Comparison of ENCODE assay signal across 30 cellular contexts in the genomic region with DNA sequence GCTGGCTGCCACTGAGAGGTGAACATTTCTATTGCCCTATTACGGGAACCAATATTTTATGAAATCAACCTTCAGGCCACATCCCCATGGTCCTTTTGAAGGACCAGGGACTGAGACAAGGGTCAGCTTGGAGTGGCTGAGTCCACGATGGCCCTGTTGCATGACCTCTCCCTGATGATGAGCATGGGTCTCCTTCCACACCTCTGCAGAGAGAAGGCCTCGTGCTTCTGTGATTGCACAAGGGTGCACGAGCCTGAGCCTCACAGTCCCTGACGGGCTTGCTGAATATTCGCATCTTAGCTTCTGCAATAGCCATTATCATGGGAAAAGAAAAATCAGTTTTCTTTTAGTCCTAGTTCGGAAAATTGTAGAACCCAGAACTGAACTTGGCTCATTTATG.
"Had no signal": no experiment of that assay in that cellular context is flagged by ENCODE, and none has a peak within 500 bp of the region (broad histone marks: within the 10 kb centered on the region; RNA-seq: fewer than 3 reads in every experiment).

No MANE protein-coding gene starts in this region.

- H3K27ac ChIP-seq: adrenal gland, body of pancreas, colonic mucosa, dorsolateral prefrontal cortex, epithelial cell of prostate, esophagus squamous epithelium had no signal

- DNase-seq: activated CD4-positive, alpha-beta memory T cell treated with anti-CD3 and anti-CD28 coated beads for 36 hours; activated CD4-positive, alpha-beta T cell treated with anti-CD3 and anti-CD28 coated beads for 36 hours; activated CD4-positive, alpha-beta T cell treated with anti-CD3 and anti-CD28 coated beads, Interleukin-2, amount 10 ng/mL, durations not matched to agents 24 days and 14 days; activated CD4-positive, CD25-positive, alpha-beta regulatory T cell; activated CD4-positive, CD25-positive, alpha-beta regulatory T cell treated with anti-CD3 and anti-CD28 coated beads, Interleukin-2, amount 50 U/mL, for 72 hours; activated CD8-positive, alpha-beta memory T cell treated with anti-CD3 and anti-CD28 coated beads, Interleukin-2, amount 10 ng/mL, durations not matched to agents 7 days and 5 days; activated CD8-positive, alpha-beta memory T cell treated with anti-CD3 and anti-CD28 coated beads, Interleukin-2, amount 50 U/mL, for 4 hours; activated CD8-positive, alpha-beta T cell treated with anti-CD3 and anti-CD28 coated beads, Interleukin-2, amount 10 ng/mL, durations not matched to agents 7 days and 5 days; activated naive CD4-positive, alpha-beta T cell treated with anti-CD3 and anti-CD28 coated beads for 36 hours; activated naive CD8-positive, alpha-beta T cell treated with anti-CD3 and anti-CD28 coated beads for 36 hours; activated naive CD8-positive, alpha-beta T cell treated with anti-CD3 and anti-CD28 coated beads, Interleukin-2, amount 50 U/mL, for 24 hours; activated T-cell treated with anti-CD3 and anti-CD28 coated beads, Interleukin-2, amount 50 U/mL, for 1 hour; activated T-cell treated with anti-CD3 and anti-CD28 coated beads, Interleukin-2, amount 50 U/mL, for 48 hours; amygdala; aorta; body of pancreas; caudate nucleus; colonic mucosa; dorsolateral prefrontal cortex; effector CD4-positive, alpha-beta T cell; effector memory CD8-positive, alpha-beta T cell; esophagus squamous epithelium; foreskin melanocyte; T-helper 2 cell had no signal

- H3K4me3 Mint-ChIP-seq: activated CD4-positive, alpha-beta memory T cell treated with anti-CD3 and anti-CD28 coated beads for 36 hours; activated CD4-positive, alpha-beta T cell treated with anti-CD3 and anti-CD28 coated beads for 36 hours; activated CD4-positive, alpha-beta T cell treated with anti-CD3 and anti-CD28 coated beads, Interleukin-2, amount 10 ng/mL, durations not matched to agents 24 days and 14 days; activated CD8-positive, alpha-beta memory T cell treated with anti-CD3 and anti-CD28 coated beads, Interleukin-2, amount 10 ng/mL, durations not matched to agents 7 days and 5 days; activated CD8-positive, alpha-beta T cell treated with anti-CD3 and anti-CD28 coated beads, Interleukin-2, amount 10 ng/mL, durations not matched to agents 7 days and 5 days; activated naive CD4-positive, alpha-beta T cell treated with anti-CD3 and anti-CD28 coated beads for 36 hours; activated naive CD4-positive, alpha-beta T cell treated with anti-CD3 and anti-CD28 coated beads, Interleukin-2, amount 50 U/mL, for 24 hours; activated naive CD8-positive, alpha-beta T cell treated with anti-CD3 and anti-CD28 coated beads for 36 hours; activated naive CD8-positive, alpha-beta T cell treated with anti-CD3 and anti-CD28 coated beads, Interleukin-2, amount 50 U/mL, for 24 hours; activated T-helper 1 cell treated with anti-CD3 and anti-CD28 coated beads, Interleukin-12 subunit alpha, Interleukin-12 subunit beta, Interleukin-2, Interleukin-4 antibody, amounts not matched to agents 30 ng/mL and 10 ng/mL and 1 ng/mL, durations not matched to agents 14 hours and 24 hours and 36 hours; dendritic cell treated with granulocyte-macrophage colony-stimulating factor and Interleukin-4, amounts not matched to agents 40 ng/mL and 50 ng/mL, for 4 days; effector memory CD8-positive, alpha-beta T cell had no signal

- ATAC-seq: activated CD4-positive, alpha-beta T cell treated with anti-CD3 and anti-CD28 coated beads for 36 hours; activated CD8-positive, alpha-beta memory T cell treated with anti-CD3 and anti-CD28 coated beads, Interleukin-2, amount 10 ng/mL, durations not matched to agents 7 days and 5 days; activated CD8-positive, alpha-beta T cell treated with anti-CD3 and anti-CD28 coated beads, Interleukin-2, amount 10 ng/mL, durations not matched to agents 7 days and 5 days; activated naive CD8-positive, alpha-beta T cell treated with anti-CD3 and anti-CD28 coated beads, Interleukin-2, amount 50 U/mL, for 24 hours; body of pancreas; effector memory CD8-positive, alpha-beta T cell had no signal

- H3K4me3 ChIP-seq: adrenal gland, body of pancreas, colonic mucosa, dorsolateral prefrontal cortex, esophagus squamous epithelium had no signal

- H3K27ac Mint-ChIP-seq: activated CD4-positive, alpha-beta memory T cell treated with anti-CD3 and anti-CD28 coated beads for 36 hours; activated CD4-positive, alpha-beta T cell treated with anti-CD3 and anti-CD28 coated beads for 36 hours; activated CD4-positive, alpha-beta T cell treated with anti-CD3 and anti-CD28 coated beads, Interleukin-2, amount 10 ng/mL, durations not matched to agents 24 days and 14 days; activated CD8-positive, alpha-beta memory T cell treated with anti-CD3 and anti-CD28 coated beads, Interleukin-2, amount 10 ng/mL, durations not matched to agents 7 days and 5 days; activated CD8-positive, alpha-beta T cell treated with anti-CD3 and anti-CD28 coated beads, Interleukin-2, amount 10 ng/mL, durations not matched to agents 7 days and 5 days; activated naive CD4-positive, alpha-beta T cell treated with anti-CD3 and anti-CD28 coated beads for 36 hours; activated naive CD4-positive, alpha-beta T cell treated with anti-CD3 and anti-CD28 coated beads, Interleukin-2, amount 50 U/mL, for 24 hours; activated naive CD8-positive, alpha-beta T cell treated with anti-CD3 and anti-CD28 coated beads for 36 hours; activated naive CD8-positive, alpha-beta T cell treated with anti-CD3 and anti-CD28 coated beads, Interleukin-2, amount 50 U/mL, for 24 hours; activated T-helper 1 cell treated with anti-CD3 and anti-CD28 coated beads, Interleukin-12 subunit alpha, Interleukin-12 subunit beta, Interleukin-2, Interleukin-4 antibody, amounts not matched to agents 30 ng/mL and 10 ng/mL and 1 ng/mL, durations not matched to agents 14 hours and 24 hours and 36 hours; activated T-helper 2 cell treated with anti-CD3 and anti-CD28 coated beads, Interferon-gamma antibody, Interleukin-2, Interleukin-4, amounts not matched to agents 10 μg/mL and 5 μg/mL and 100 μg/mL, durations not matched to agents 14 hours and 24 hours and 36 hours; dendritic cell treated with granulocyte-macrophage colony-stimulating factor and Interleukin-4, amounts not matched to agents 40 ng/mL and 50 ng/mL, for 4 days; effector memory CD8-positive, alpha-beta T cell had no signal

- H3K4me1 Mint-ChIP-seq: activated CD4-positive, alpha-beta T cell treated with anti-CD3 and anti-CD28 coated beads for 36 hours; activated CD4-positive, alpha-beta T cell treated with anti-CD3 and anti-CD28 coated beads, Interleukin-2, amount 10 ng/mL, durations not matched to agents 24 days and 14 days; activated CD8-positive, alpha-beta memory T cell treated with anti-CD3 and anti-CD28 coated beads, Interleukin-2, amount 10 ng/mL, durations not matched to agents 7 days and 5 days; activated naive CD4-positive, alpha-beta T cell treated with anti-CD3 and anti-CD28 coated beads, Interleukin-2, amount 50 U/mL, for 24 hours; activated naive CD8-positive, alpha-beta T cell treated with anti-CD3 and anti-CD28 coated beads for 36 hours; activated naive CD8-positive, alpha-beta T cell treated with anti-CD3 and anti-CD28 coated beads, Interleukin-2, amount 50 U/mL, for 24 hours had no signal

- H3K36me3 ChIP-seq: adrenal gland, colonic mucosa, esophagus squamous epithelium had no signal

- H3K9me3 ChIP-seq: adrenal gland, body of pancreas, colonic mucosa, esophagus squamous epithelium had no signal

- H3K9me3 Mint-ChIP-seq: activated naive CD4-positive, alpha-beta T cell treated with anti-CD3 and anti-CD28 coated beads, Interleukin-2, amount 50 U/mL, for 24 hours; activated naive CD8-positive, alpha-beta T cell treated with anti-CD3 and anti-CD28 coated beads, Interleukin-2, amount 50 U/mL, for 24 hours had no signal

- H3K4me1 ChIP-seq: adrenal gland, body of pancreas, colonic mucosa had no signal

- H3K36me3 Mint-ChIP-seq: activated CD4-positive, alpha-beta memory T cell treated with anti-CD3 and anti-CD28 coated beads for 36 hours; activated CD8-positive, alpha-beta memory T cell treated with anti-CD3 and anti-CD28 coated beads, Interleukin-2, amount 10 ng/mL, durations not matched to agents 7 days and 5 days; activated naive CD4-positive, alpha-beta T cell treated with anti-CD3 and anti-CD28 coated beads, Interleukin-2, amount 50 U/mL, for 24 hours; activated naive CD8-positive, alpha-beta T cell treated with anti-CD3 and anti-CD28 coated beads for 36 hours had no signal

- H3K27me3 ChIP-seq: adrenal gland, body of pancreas, colonic mucosa, esophagus squamous epithelium had no signal

- H3K27me3 Mint-ChIP-seq: activated CD4-positive, alpha-beta memory T cell treated with anti-CD3 and anti-CD28 coated beads for 36 hours; activated CD4-positive, alpha-beta T cell treated with anti-CD3 and anti-CD28 coated beads for 36 hours; activated CD4-positive, alpha-beta T cell treated with anti-CD3 and anti-CD28 coated beads, Interleukin-2, amount 10 ng/mL, durations not matched to agents 24 days and 14 days; activated CD8-positive, alpha-beta memory T cell treated with anti-CD3 and anti-CD28 coated beads, Interleukin-2, amount 10 ng/mL, durations not matched to agents 7 days and 5 days; activated naive CD4-positive, alpha-beta T cell treated with anti-CD3 and anti-CD28 coated beads, Interleukin-2, amount 50 U/mL, for 24 hours; activated naive CD8-positive, alpha-beta T cell treated with anti-CD3 and anti-CD28 coated beads for 36 hours; activated naive CD8-positive, alpha-beta T cell treated with anti-CD3 and anti-CD28 coated beads, Interleukin-2, amount 50 U/mL, for 24 hours; dendritic cell treated with granulocyte-macrophage colony-stimulating factor and Interleukin-4, amounts not matched to agents 40 ng/mL and 50 ng/mL, for 4 days; effector memory CD8-positive, alpha-beta T cell had no signal
